In genomic region chr1:112390775-112391602, GRCh38 we compare ENCODE assay signal across 8 cellular contexts. TPM values are rescaled to one million over a fixed set of nuclear protein-coding genes. Genes with fewer than 3 reads are reported as not detected.
A peak's percentile ranks its signal among the peaks of the same experiment; 100 is the strongest.
DNase-seq lines count a peak whose midpoint lies in the region; ATAC-seq and TF ChIP-seq lines count a peak whose summit lies in the region.

No MANE protein-coding gene starts in this region.

- ATAC-seq in GM19023 (IDR thresholded peaks at IDR 0.05; ENCODE audit: unreplicated experiment) = peak; percentile 58
- peak; percentile 69 for ATAC-seq in HG03460 (IDR thresholded peaks at IDR 0.05; ENCODE audit: unreplicated experiment)
- ATAC-seq in left lobe of liver = peak; percentile 97

- DNase-seq in AG08395 (ENCODE audit: low spot score) (peak; percentile 87), NCI-H524 treated with DMSO at 0.1 percent for 48 hours (lab: John Stamatoyannopoulos, UW) (peak; percentile 33), coronary artery (ENCODE audit: low spot score) (peak; percentile 94), left lobe of liver (ENCODE audit: low spot score) (peak; percentile 82)
- DNase-seq in activated CD4-positive, alpha-beta T cell treated with anti-CD3 and anti-CD28 coated beads for 48 hours = peak; percentile 87
- DNase-seq in stimulated activated CD4-positive, alpha-beta T cell treated with anti-CD3 and anti-CD28 coated beads, Interleukin-2, amount 100 ng/mL, for 24 hours = peak; percentile 82 to 83

- H3K4me3 ChIP-seq in coronary artery = peak overlapping the region; percentile 67

- H3K27ac ChIP-seq in coronary artery = peak overlapping the region; percentile 85 to 90

- peak; percentile 93 for TF ChIP-seq CTCF in coronary artery (IDR thresholded peaks at IDR 0.05)

RNA-seq across cellular contexts. Expression of gene CTTNBP2NL, which starts 5.0 kb away (rescaled TPM):
- 4.5 TPM for total RNA-seq in left lobe of liver

Comparison
In these comparisons a context has a peak if more than half of its experiments do, and no peak if none do; other contexts are left out.
1. Peak in every context shown above with its lines: DNase-seq, ATAC-seq, H3K4me3 ChIP-seq and H3K27ac ChIP-seq.
2. DNase-seq: peak in every context shown above with its lines; median percentile 94 in coronary artery; 87 in AG08395; 87 in activated CD4-positive, alpha-beta T cell treated with anti-CD3 and anti-CD28 coated beads for 48 hours; 82 in stimulated activated CD4-positive, alpha-beta T cell treated with anti-CD3 and anti-CD28 coated beads, Interleukin-2, amount 100 ng/mL, for 24 hours; 82 in left lobe of liver; 33 in NCI-H524 treated with DMSO at 0.1 percent for 48 hours.